Comparison of ENCODE assay signal across 9 cellular contexts in genomic region chr3:39107874-39108308, GRCh38. TPM values are rescaled to one million over a fixed set of nuclear protein-coding genes. Genes with fewer than 3 reads are reported as not detected.
DNase-seq lines count a peak whose midpoint lies in the region; ATAC-seq, FAIRE-seq and TF ChIP-seq lines count a peak whose summit lies in the region.
"Had no signal": no experiment of that assay in that cellular context is flagged by ENCODE, and none has a peak within 500 bp of the region (broad histone marks: within the 10 kb centered on the region; RNA-seq: fewer than 3 reads in every experiment).

No MANE protein-coding gene starts in this region.

- peaks cover 1% of the 10 kb centered on the region for H3K9me3 Mint-ChIP-seq in astrocyte (ENCODE audit: unreplicated experiment)

- H3K4me2 ChIP-seq in astrocyte (ENCODE audit: low read length): peak overlapping the region; percentile 96

- H3K4me3 Mint-ChIP-seq in astrocyte (ENCODE audit: unreplicated experiment): peak overlapping the region; percentile 90

- H3K4me1 ChIP-seq in astrocyte (ENCODE audit: insufficient read depth, low read length) (peaks cover 17% of the 10 kb centered on the region), stomach (peaks cover 40 to 54% (median 49%) of the 10 kb centered on the region in 4 donors)

- intact Hi-C loops in stomach (cut with DNase I; ENCODE audit: low total_unique reads): no loop called here

- in situ Hi-C loops in G401 (cut with HindIII; ENCODE audit: low sequenced_read_pairs): loop anchor here (25.0 kb wide), 1 partner anchor 179 kb away; the partner anchor contains the start of gene CX3CR1

- WGBS in stomach, 5 donors: 1 to 3% (median 1%) methylated on average over 12 to 14 of the region's 14 CpGs

- peak; percentile 0 for ATAC-seq in HG03432 (IDR thresholded peaks at IDR 0.05; ENCODE audit: unreplicated experiment)

- no peak for TF ChIP-seq EP300 in stomach (IDR thresholded peaks at IDR 0.05)

- H3K9me3 ChIP-seq in astrocyte (ENCODE audit: insufficient read depth, low read depth, low read length) (no peaks in the 10 kb centered on the region), stomach (no peaks in the 10 kb centered on the region)

- no peak for TF ChIP-seq POLR2A in stomach (IDR thresholded peaks at IDR 0.05)

- no peaks in the 10 kb centered on the region for H3K27me3 ChIP-seq in astrocyte (ENCODE audit: insufficient read depth, low read length)
- H3K27me3 ChIP-seq in stomach: no peaks in the 10 kb centered on the region

- peak overlapping the region; percentile 87 for H3K27ac ChIP-seq in astrocyte (ENCODE audit: low read depth, low read length)
- H3K27ac ChIP-seq in stomach: peak overlapping the region; percentile 92 to 98 (median 95)

- peak overlapping the region; percentile 83 for H3K27ac Mint-ChIP-seq in astrocyte (ENCODE audit: unreplicated experiment)

- peak overlapping the region; percentile 93 for H3K9ac ChIP-seq in astrocyte (ENCODE audit: low read length)

- DNase-seq in G401 (ENCODE audit: low spot score): peak; percentile 67
- peak; percentile 17 for DNase-seq in astrocyte (ENCODE audit: low read depth)
- peak; percentile 27 for DNase-seq in inferior parietal cortex (ENCODE audit: extremely low spot score)
- DNase-seq in stomach: no peak
- DNase-seq in NCI-H1436 (lab: John Stamatoyannopoulos, UW): no peak
- DNase-seq in effector CD4-positive, alpha-beta T cell: no peak
- no peak for DNase-seq in NCI-H1436 treated with DMSO at 0.1 percent for 48 hours (lab: John Stamatoyannopoulos, UW)

- FAIRE-seq in astrocyte (lab: Jason Lieb, UNC): no peak

- peaks cover 6% of the 10 kb centered on the region for H3K36me3 Mint-ChIP-seq in astrocyte (ENCODE audit: low read depth, unreplicated experiment)

- H3K4me1 Mint-ChIP-seq in astrocyte (ENCODE audit: low read depth, unreplicated experiment): peaks cover 13% of the 10 kb centered on the region

- TF ChIP-seq CTCF in astrocyte (IDR thresholded peaks at IDR 0.05; ENCODE audit: insufficient read depth, low read depth, low read length) (no peak), stomach (IDR thresholded peaks at IDR 0.05) (no peak)

- peaks cover 37% of the 10 kb centered on the region for H4K20me1 ChIP-seq in astrocyte (ENCODE audit: insufficient read depth, low read length)

- H3K27me3 Mint-ChIP-seq in astrocyte (ENCODE audit: low read depth, unreplicated experiment): peaks cover 6% of the 10 kb centered on the region

- H2AFZ ChIP-seq in astrocyte (ENCODE audit: low read depth, low read length): peak overlapping the region; percentile 97

- H3K36me3 ChIP-seq in astrocyte (ENCODE audit: insufficient read depth, low read length): no peaks in the 10 kb centered on the region
- H3K36me3 ChIP-seq in stomach: peaks cover 0 to 35% (median 12%) of the 10 kb centered on the region in 4 donors

- H3K4me3 ChIP-seq in astrocyte (ENCODE audit: insufficient read depth, low read depth, low read length): peak overlapping the region; percentile 92
- peak overlapping the region; percentile 87 to 99 (median 94) for H3K4me3 ChIP-seq in stomach

- peaks cover 44% of the 10 kb centered on the region for H3K79me2 ChIP-seq in astrocyte (ENCODE audit: insufficient read depth, low read length)

RNA-seq across cellular contexts. Expression of gene TTC21A, which starts 0.4 kb away (rescaled TPM):
- total RNA-seq in G401 (2014; rRNA removed; shearing (Covaris generic)): 1.2 and 4.8 TPM in 2 replicates
- total RNA-seq in astrocyte (3.9 and 4.1 TPM in 2 replicates), stomach (10 to 100 TPM in 1 of 5 donors, 1 to 10 TPM in 3, under 1 TPM in 1; 0.89 to 10.3 (median 2.9) TPM)
- polyA plus RNA-seq in stomach: 10 to 100 TPM in 1 of 3 donors, 1 to 10 TPM in 2; 5.1 to 17.7 (median 7.5) TPM

RNA-seq across cellular contexts. Expression of gene GORASP1, which starts 0.5 kb away (rescaled TPM):
- 28.2 and 37.3 TPM in 2 replicates for total RNA-seq in G401 (2014; rRNA removed; shearing (Covaris generic))
- total RNA-seq in astrocyte (39.5 and 45.6 TPM in 2 replicates), stomach (10 to 100 TPM in 4 of 5 donors, 1 to 10 TPM in 1; 9.3 to 68.7 (median 53.1) TPM)
- 10 to 100 TPM; 22.4 to 35.4 (median 29.1) TPM for polyA plus RNA-seq in stomach

RNA-seq across cellular contexts. Expression of gene CSRNP1, which starts 45.5 kb away (rescaled TPM):
- 21.5 and 29.1 TPM in 2 replicates for total RNA-seq in G401 (2014; rRNA removed; shearing (Covaris generic))
- 42.3 and 47.0 TPM in 2 replicates for total RNA-seq in astrocyte
- 10 to 100 TPM; 20.4 to 62.3 (median 35.3) TPM for total RNA-seq in stomach
- polyA plus RNA-seq in stomach: 10 to 100 TPM; 16.8 to 18.0 (median 17.8) TPM

RNA-seq across cellular contexts. Expression of gene WDR48, which starts 56.1 kb away (rescaled TPM):
- 21.2 and 27.1 TPM in 2 replicates for total RNA-seq in G401 (2014; rRNA removed; shearing (Covaris generic))
- total RNA-seq in astrocyte (38.5 and 40.8 TPM in 2 replicates), stomach (10 to 100 TPM in 3 of 5 donors, 1 to 10 TPM in 2; 4.3 to 89.7 (median 17.0) TPM)
- polyA plus RNA-seq in stomach: 10 to 100 TPM; 11.6 to 15.1 (median 11.6) TPM

RNA-seq across cellular contexts. Expression of gene SCN11A, which starts 56.1 kb away (rescaled TPM):
- not detected in 2 replicates for total RNA-seq in G401 (2014; rRNA removed; shearing (Covaris generic))
- total RNA-seq in astrocyte (0.07 and 0.20 TPM in 2 replicates), stomach (1 to 10 TPM in 1 of 5 donors, under 1 TPM in 1, not detected in 3; 0.14 to 1.1 TPM)
- polyA plus RNA-seq in stomach: under 1 TPM in 1 of 3 donors, not detected in 2; 0.15 TPM
- total RNA-seq: RPMI7951 had no signal

Comparison
In these comparisons a context has a peak if more than half of its experiments do, and no peak if none do; other contexts are left out.
1. DNase-seq: peak in G401 (single experiment), astrocyte (single experiment) and inferior parietal cortex (single experiment); none in stomach (single experiment), NCI-H1436 (single experiment), effector CD4-positive, alpha-beta T cell (single experiment) and NCI-H1436 treated with DMSO at 0.1 percent for 48 hours (single experiment).